ENCODE assay signal across 1 cellular context in genomic region chr2:64288321-64288931, GRCh38.
TF ChIP-seq lines count a peak whose summit lies in the region.

No MANE protein-coding gene starts in this region.

TF ChIP-seq in endothelial cell of umbilical vein, 7 proteins besides CTCF, POLR2A, EP300 and RAD21 (continued from another document):
- TF ChIP-seq, protein P1, sequence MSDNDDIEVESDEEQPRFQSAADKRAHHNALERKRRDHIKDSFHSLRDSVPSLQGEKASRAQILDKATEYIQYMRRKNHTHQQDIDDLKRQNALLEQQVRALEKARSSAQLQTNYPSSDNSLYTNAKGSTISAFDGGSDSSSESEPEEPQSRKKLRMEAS (IDR thresholded peaks at IDR 0.05; ENCODE audit: insufficient read depth, insufficient read length): no peak
- no peak for TF ChIP-seq MYC (IDR thresholded peaks at IDR 0.05; ENCODE audit: low read depth, low read length)
